ENCODE assay signal across 35 cellular contexts in genomic region chr15:24971772-24972171, GRCh38.
"Had no signal": no experiment of that assay in that cellular context is flagged by ENCODE, and none has a peak within 500 bp of the region (broad histone marks: within the 10 kb centered on the region; RNA-seq: fewer than 3 reads in every experiment).

No MANE protein-coding gene starts in this region.

- H3K27me3 ChIP-seq: MG63 had no signal

- H3K36me3 ChIP-seq: MG63 had no signal

- H3K9me3 ChIP-seq: MG63 had no signal

- H3K4me3 ChIP-seq: MG63 had no signal

- DNase-seq: Karpas-422, Kasumi-1, MG63, MM.1S, MV-4-11, NCI-H1048, NCI-H1092, NCI-H1092 treated with DMSO at 0.1 percent for 48 hours, NCI-H1105, NCI-H1105 treated with DMSO at 0.1 percent for 48 hours, NCI-H1417, NCI-H1417 treated with DMSO at 0.1 percent for 48 hours, NCI-H1436, NCI-H1436 treated with DMSO at 0.1 percent for 48 hours, NCI-H146, NCI-H1694, NCI-H1694 treated with DMSO at 0.1 percent for 48 hours, NCI-H187, NCI-H187 treated with DMSO at 0.1 percent for 48 hours, NCI-H1930, NCI-H2029, NCI-H2029 treated with DMSO at 0.1 percent for 48 hours, NCI-H2081, NCI-H2081 treated with DMSO at 0.1 percent for 48 hours, NCI-H2107, NCI-H2171, NCI-H2171 treated with DMSO at 0.1 percent for 48 hours, NCI-H2227 treated with DMSO at 0.1 percent for 48 hours, NCI-H226, NCI-H345, NCI-H446, NCI-H446 treated with DMSO at 0.1 percent for 48 hours, NCI-H510A, NCI-H510A treated with DMSO at 0.1 percent for 48 hours, NCI-H524 had no signal
